9 cellular contexts compared by ENCODE assay signal in the genomic region with DNA sequence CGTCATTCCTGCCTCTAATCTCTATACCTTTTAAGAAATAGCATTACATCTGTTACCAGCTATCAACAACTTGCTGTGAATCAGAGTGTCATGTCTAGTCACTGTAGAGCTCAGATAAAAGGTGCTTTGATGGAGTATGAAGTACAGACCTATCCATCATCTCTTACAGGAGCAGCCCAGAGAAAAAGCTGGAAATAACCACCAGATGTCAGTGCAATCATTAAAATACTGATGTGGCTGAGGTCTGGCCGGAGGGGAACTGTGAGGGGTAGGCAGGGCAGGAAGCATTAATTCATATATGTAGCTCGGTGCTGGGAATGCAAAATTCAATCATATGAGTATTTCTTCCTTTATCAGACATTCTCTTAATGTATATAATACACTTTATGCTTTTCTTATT.
A peak's percentile ranks its signal among the peaks of the same experiment; 100 is the strongest.
DNase-seq lines count a peak whose midpoint lies in the region; ATAC-seq and TF ChIP-seq lines count a peak whose summit lies in the region.
"Had no signal": no experiment of that assay in that cellular context is flagged by ENCODE, and none has a peak within 500 bp of the region (broad histone marks: within the 10 kb centered on the region; RNA-seq: fewer than 3 reads in every experiment).

No MANE protein-coding gene starts in this region.

- no peaks in the 10 kb centered on the region for H3K36me3 Mint-ChIP-seq in activated CD8-positive, alpha-beta T cell treated with anti-CD3 and anti-CD28 coated beads for 36 hours (ENCODE audit: low read depth)
- no peaks in the 10 kb centered on the region for H3K36me3 Mint-ChIP-seq in activated CD8-positive, alpha-beta T cell treated with anti-CD3 and anti-CD28 coated beads, Interleukin-2, amount 10 ng/mL, durations not matched to agents 7 days and 5 days (ENCODE audit: low read depth)
- H3K36me3 Mint-ChIP-seq in activated CD4-positive, alpha-beta memory T cell treated with anti-CD3 and anti-CD28 coated beads for 36 hours = no peaks in the 10 kb centered on the region
- H3K36me3 Mint-ChIP-seq: IgD-negative memory B cell had no signal

- DNase-seq in activated CD8-positive, alpha-beta T cell treated with anti-CD3 and anti-CD28 coated beads for 36 hours = peak; percentile 3
- no peak for DNase-seq in activated CD8-positive, alpha-beta T cell treated with anti-CD3 and anti-CD28 coated beads, Interleukin-2, amount 10 ng/mL, durations not matched to agents 7 days and 5 days
- DNase-seq in OCI-LY7 (ENCODE audit: low spot score) (peak; percentile 17), globus pallidus (ENCODE audit: low spot score) (peak; percentile 14), tibial nerve (ENCODE audit: low spot score in 2 of 2) (peak in 1 of 2 donors; percentile 7), NCI-H2196 treated with DMSO at 0.1 percent for 48 hours (lab: John Stamatoyannopoulos, UW; ENCODE audit: unreplicated experiment) (no peak), COLO668 (lab: John Stamatoyannopoulos, UW; ENCODE audit: unreplicated experiment) (no peak)
- no peak for DNase-seq in activated CD4-positive, alpha-beta memory T cell treated with anti-CD3 and anti-CD28 coated beads for 36 hours

- TF ChIP-seq CTCF in activated CD8-positive, alpha-beta T cell treated with anti-CD3 and anti-CD28 coated beads for 36 hours (IDR thresholded peaks at IDR 0.05) = no peak
- peak; percentile 61 for TF ChIP-seq CTCF in OCI-LY7 (conservative IDR thresholded peaks at IDR 0.05; ENCODE audit: low read length)
- TF ChIP-seq CTCF in tibial nerve (IDR thresholded peaks at IDR 0.05) = peak in 3 of 5 experiments; percentile 10 to 50 (median 18)

- TF ChIP-seq POLR2A in tibial nerve (IDR thresholded peaks at IDR 0.05) = no peak

- H3K27me3 Mint-ChIP-seq in activated CD8-positive, alpha-beta T cell treated with anti-CD3 and anti-CD28 coated beads for 36 hours = no peaks in the 10 kb centered on the region
- no peaks in the 10 kb centered on the region for H3K27me3 Mint-ChIP-seq in activated CD8-positive, alpha-beta T cell treated with anti-CD3 and anti-CD28 coated beads, Interleukin-2, amount 10 ng/mL, durations not matched to agents 7 days and 5 days (ENCODE audit: low read depth)
- no peaks in the 10 kb centered on the region for H3K27me3 Mint-ChIP-seq in activated CD4-positive, alpha-beta memory T cell treated with anti-CD3 and anti-CD28 coated beads for 36 hours
- H3K27me3 Mint-ChIP-seq: IgD-negative memory B cell had no signal

- H3K4me2 ChIP-seq in OCI-LY7 (ENCODE audit: low read length) = no peak overlapping the region

- CTCF ChIA-PET in activated CD8-positive, alpha-beta T cell treated with anti-CD3 and anti-CD28 coated beads for 36 hours (lab: Charles Lee) = interaction anchor here (1.3 to 1.6 kb wide), 2 partner anchors 104 to 105 kb away, joined by 4 read pairs; no protein-coding TSS in a partner anchor
- CTCF ChIA-PET in activated CD8-positive, alpha-beta T cell treated with anti-CD3 and anti-CD28 coated beads, Interleukin-2, amount 10 ng/mL, durations not matched to agents 7 days and 5 days (lab: Charles Lee) = interaction anchor here (1.5 to 2.0 kb wide), 2 partner anchors 105 to 181 kb away, joined by 3 to 7 read pairs; partner anchors contain the start of gene CCNB3
- CTCF ChIA-PET in OCI-LY7 (lab: Charles Lee; ENCODE audit: unreplicated experiment) = no interaction called here
- CTCF ChIA-PET in activated CD4-positive, alpha-beta memory T cell treated with anti-CD3 and anti-CD28 coated beads for 36 hours (lab: Charles Lee) = no interaction called here

- 25 to 39% methylated on average over 3 of the region's 3 CpGs for whole genome bisulfite sequencing in tibial nerve, 2 donors

- intact Hi-C loops in activated CD8-positive, alpha-beta T cell treated with anti-CD3 and anti-CD28 coated beads for 36 hours (cut with micrococcal nuclease) = no loop called here
- intact Hi-C loops in OCI-LY7 (cut with micrococcal nuclease; ENCODE audit: unreplicated experiment) = no loop called here
- intact Hi-C loops in activated CD4-positive, alpha-beta memory T cell treated with anti-CD3 and anti-CD28 coated beads for 36 hours (cut with micrococcal nuclease) = loop anchor here (2.0 kb wide), 1 partner anchor 481 kb away; no protein-coding TSS in a partner anchor

- ATAC-seq in activated CD8-positive, alpha-beta T cell treated with anti-CD3 and anti-CD28 coated beads for 36 hours = no peak
- ATAC-seq in activated CD8-positive, alpha-beta T cell treated with anti-CD3 and anti-CD28 coated beads, Interleukin-2, amount 10 ng/mL, durations not matched to agents 7 days and 5 days = no peak

- H3K27ac ChIP-seq in OCI-LY7 (ENCODE audit: low read depth, low read length, poor library complexity, severe bottlenecking) (no peak overlapping the region), tibial nerve (no peak overlapping the region)

- H3K36me3 ChIP-seq in OCI-LY7 (ENCODE audit: insufficient read depth, low read length) = no peaks in the 10 kb centered on the region
- no peaks in the 10 kb centered on the region for H3K36me3 ChIP-seq in tibial nerve

- no peak for TF ChIP-seq EP300 in tibial nerve (IDR thresholded peaks at IDR 0.05)

- BruUV-seq in OCI-LY7 (replicated peaks; lab: Mats Ljungman, UMichigan) = no TSS peak

- H3K79me2 ChIP-seq in OCI-LY7 (ENCODE audit: insufficient read depth, low read depth, low read length) = no peaks in the 10 kb centered on the region

- no peak overlapping the region for H2AFZ ChIP-seq in OCI-LY7 (ENCODE audit: low read length)

- H3K27ac Mint-ChIP-seq in activated CD8-positive, alpha-beta T cell treated with anti-CD3 and anti-CD28 coated beads for 36 hours = no peak overlapping the region
- H3K27ac Mint-ChIP-seq in activated CD8-positive, alpha-beta T cell treated with anti-CD3 and anti-CD28 coated beads, Interleukin-2, amount 10 ng/mL, durations not matched to agents 7 days and 5 days = no peak overlapping the region
- no peak overlapping the region for H3K27ac Mint-ChIP-seq in activated CD4-positive, alpha-beta memory T cell treated with anti-CD3 and anti-CD28 coated beads for 36 hours
- H3K27ac Mint-ChIP-seq: IgD-negative memory B cell had no signal

- POLR2A ChIA-PET in activated CD8-positive, alpha-beta T cell treated with anti-CD3 and anti-CD28 coated beads for 36 hours (lab: Charles Lee) = interaction anchor here (1.2 kb wide), 1 partner anchor 84 kb away, joined by 3 read pairs; no protein-coding TSS in a partner anchor
- POLR2A ChIA-PET in activated CD8-positive, alpha-beta T cell treated with anti-CD3 and anti-CD28 coated beads, Interleukin-2, amount 10 ng/mL, durations not matched to agents 7 days and 5 days (lab: Charles Lee) = no interaction called here
- POLR2A ChIA-PET in OCI-LY7 (lab: Charles Lee) = no interaction called here
- POLR2A ChIA-PET in activated CD4-positive, alpha-beta memory T cell treated with anti-CD3 and anti-CD28 coated beads for 36 hours (lab: Charles Lee) = no interaction called here

- no peaks in the 10 kb centered on the region for H3K4me1 ChIP-seq in OCI-LY7 (ENCODE audit: insufficient read depth, low read length, poor library complexity, severe bottlenecking)
- no peaks in the 10 kb centered on the region for H3K4me1 ChIP-seq in tibial nerve

- H3K4me1 Mint-ChIP-seq in activated CD8-positive, alpha-beta T cell treated with anti-CD3 and anti-CD28 coated beads for 36 hours (ENCODE audit: low read depth) = peaks cover 4% of the 10 kb centered on the region
- H3K4me1 Mint-ChIP-seq in activated CD8-positive, alpha-beta T cell treated with anti-CD3 and anti-CD28 coated beads, Interleukin-2, amount 10 ng/mL, durations not matched to agents 7 days and 5 days (ENCODE audit: low read depth) = no peaks in the 10 kb centered on the region
- H3K4me1 Mint-ChIP-seq in activated CD4-positive, alpha-beta memory T cell treated with anti-CD3 and anti-CD28 coated beads for 36 hours (ENCODE audit: low read depth) = no peaks in the 10 kb centered on the region

- H3K9me2 ChIP-seq in OCI-LY7 (ENCODE audit: insufficient read depth, low read length) = no peaks in the 10 kb centered on the region

- no peak overlapping the region for H3K4me3 Mint-ChIP-seq in activated CD8-positive, alpha-beta T cell treated with anti-CD3 and anti-CD28 coated beads for 36 hours
- no peak overlapping the region for H3K4me3 Mint-ChIP-seq in activated CD8-positive, alpha-beta T cell treated with anti-CD3 and anti-CD28 coated beads, Interleukin-2, amount 10 ng/mL, durations not matched to agents 7 days and 5 days
- H3K4me3 Mint-ChIP-seq in activated CD4-positive, alpha-beta memory T cell treated with anti-CD3 and anti-CD28 coated beads for 36 hours = no peak overlapping the region
- H3K4me3 Mint-ChIP-seq: IgD-negative memory B cell had no signal

- H3K27me3 ChIP-seq in tibial nerve = no peaks in the 10 kb centered on the region

- no peaks in the 10 kb centered on the region for H4K20me1 ChIP-seq in OCI-LY7 (ENCODE audit: insufficient read depth, low read length)

- no peak overlapping the region for H3K4me3 ChIP-seq in OCI-LY7 (ENCODE audit: low read depth, low read length, poor library complexity, severe bottlenecking)
- no peak overlapping the region for H3K4me3 ChIP-seq in tibial nerve

- H3K9me3 Mint-ChIP-seq in activated CD8-positive, alpha-beta T cell treated with anti-CD3 and anti-CD28 coated beads for 36 hours = no peaks in the 10 kb centered on the region
- H3K9me3 Mint-ChIP-seq in activated CD8-positive, alpha-beta T cell treated with anti-CD3 and anti-CD28 coated beads, Interleukin-2, amount 10 ng/mL, durations not matched to agents 7 days and 5 days (ENCODE audit: insufficient read depth) = no peaks in the 10 kb centered on the region
- H3K9me3 Mint-ChIP-seq in activated CD4-positive, alpha-beta memory T cell treated with anti-CD3 and anti-CD28 coated beads for 36 hours = no peaks in the 10 kb centered on the region

- H3K9me3 ChIP-seq in OCI-LY7 (ENCODE audit: low read length) = no peaks in the 10 kb centered on the region
- no peaks in the 10 kb centered on the region for H3K9me3 ChIP-seq in tibial nerve

Comparison
In these comparisons a context has a peak if more than half of its experiments do, and no peak if none do; other contexts are left out.
1. DNase-seq: peak in activated CD8-positive, alpha-beta T cell treated with anti-CD3 and anti-CD28 coated beads for 36 hours (single experiment), OCI-LY7 (single experiment) and globus pallidus (single experiment); none in activated CD8-positive, alpha-beta T cell treated with anti-CD3 and anti-CD28 coated beads, Interleukin-2, amount 10 ng/mL, durations not matched to agents 7 days and 5 days (single experiment), NCI-H2196 treated with DMSO at 0.1 percent for 48 hours (single experiment), COLO668 (single experiment) and activated CD4-positive, alpha-beta memory T cell treated with anti-CD3 and anti-CD28 coated beads for 36 hours (single experiment).
2. CTCF ChIA-PET loops: an anchor here in activated CD8-positive, alpha-beta T cell treated with anti-CD3 and anti-CD28 coated beads for 36 hours (1.3 to 1.6 kb wide) and activated CD8-positive, alpha-beta T cell treated with anti-CD3 and anti-CD28 coated beads, Interleukin-2, amount 10 ng/mL, durations not matched to agents 7 days and 5 days (1.5 to 2.0 kb wide); none called in OCI-LY7 and activated CD4-positive, alpha-beta memory T cell treated with anti-CD3 and anti-CD28 coated beads for 36 hours.